In the genomic region with DNA sequence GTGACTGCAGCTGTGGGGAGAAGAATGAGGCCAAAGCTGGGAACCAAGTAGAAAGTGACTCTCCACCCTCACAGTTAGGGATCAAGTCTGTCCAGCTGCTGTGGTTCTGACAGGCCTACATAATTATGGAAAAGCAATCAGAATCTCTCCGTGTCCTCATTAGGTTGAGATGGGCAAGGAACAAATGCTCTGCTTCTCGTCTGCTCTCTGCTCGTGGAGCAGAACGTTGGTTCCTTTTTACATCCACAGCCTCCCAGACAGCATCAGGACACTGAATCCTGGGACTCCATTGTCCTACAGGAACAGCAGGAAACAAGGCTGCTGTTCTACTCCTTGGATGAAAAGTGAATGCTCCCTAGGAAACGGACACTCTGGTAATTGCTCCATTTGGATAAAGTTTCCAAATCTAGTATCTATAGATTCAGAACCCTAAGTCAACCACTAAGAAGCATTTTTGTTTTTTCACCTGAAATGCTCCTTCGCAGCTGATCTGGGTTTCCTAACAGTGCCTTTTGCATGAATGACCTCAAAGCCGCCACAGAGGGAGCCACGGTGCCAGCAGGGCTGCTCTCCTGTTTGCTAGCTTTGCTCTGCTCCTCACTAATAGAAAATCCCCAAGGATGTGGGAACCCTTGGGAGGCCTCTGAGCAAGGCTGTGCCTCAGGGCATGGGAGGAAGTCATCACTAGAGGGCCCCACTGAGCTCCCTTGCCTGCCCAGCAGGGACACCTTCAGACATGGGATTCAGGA, we compare ENCODE assay signal across 9 cellular contexts.
A peak's percentile ranks its signal among the peaks of the same experiment; 100 is the strongest.
DNase-seq lines count a peak whose midpoint lies in the region; ATAC-seq and TF ChIP-seq lines count a peak whose summit lies in the region.
"Had no signal": no experiment of that assay in that cellular context is flagged by ENCODE, and none has a peak within 500 bp of the region (broad histone marks: within the 10 kb centered on the region; RNA-seq: fewer than 3 reads in every experiment).

No MANE protein-coding gene starts in this region.

- DNase-seq in activated naive CD8-positive, alpha-beta T cell treated with anti-CD3 and anti-CD28 coated beads, Interleukin-2, amount 50 U/mL, for 24 hours: peak; percentile 29
- DNase-seq in activated naive CD8-positive, alpha-beta T cell treated with anti-CD3 and anti-CD28 coated beads for 36 hours: no peak
- peak; percentile 77 for DNase-seq in NCI-H1694 treated with DMSO at 0.1 percent for 48 hours (lab: John Stamatoyannopoulos, UW)
- peak; percentile 90 for DNase-seq in WTC11 (ENCODE audit: low spot score)
- peak; percentile 58 to 72 (median 62) for DNase-seq in heart left ventricle
- peak; percentile 32 to 68 for DNase-seq in psoas muscle
- DNase-seq in cerebellum (ENCODE audit: low spot score): no peak
- DNase-seq in cortex of kidney (lab: John Stamatoyannopoulos, UW): no peak

- H3K36me3 ChIP-seq in heart left ventricle (no peaks in the 10 kb centered on the region), psoas muscle (ENCODE audit: insufficient read depth in 1 of 2, low read depth in 1 of 2) (no peaks in the 10 kb centered on the region)

- H3K4me3 ChIP-seq in heart left ventricle: no peak overlapping the region
- no peak overlapping the region for H3K4me3 ChIP-seq in psoas muscle

- H3K36me3 Mint-ChIP-seq in activated naive CD8-positive, alpha-beta T cell treated with anti-CD3 and anti-CD28 coated beads, Interleukin-2, amount 50 U/mL, for 24 hours (ENCODE audit: low read depth): no peaks in the 10 kb centered on the region
- no peaks in the 10 kb centered on the region for H3K36me3 Mint-ChIP-seq in activated naive CD8-positive, alpha-beta T cell treated with anti-CD3 and anti-CD28 coated beads for 36 hours
- no peaks in the 10 kb centered on the region for H3K36me3 Mint-ChIP-seq in WTC11
- H3K36me3 Mint-ChIP-seq: activated naive CD4-positive, alpha-beta T cell treated with anti-CD3 and anti-CD28 coated beads, Interleukin-2, amount 50 U/mL, for 24 hours had no signal

- H3K27me3 ChIP-seq in heart left ventricle (no peaks in the 10 kb centered on the region), psoas muscle (ENCODE audit: insufficient read depth in 3 of 3, low read length in 2 of 3) (no peaks in the 10 kb centered on the region)

- no peak overlapping the region for H3K4me3 Mint-ChIP-seq in activated naive CD8-positive, alpha-beta T cell treated with anti-CD3 and anti-CD28 coated beads, Interleukin-2, amount 50 U/mL, for 24 hours
- no peak overlapping the region for H3K4me3 Mint-ChIP-seq in activated naive CD8-positive, alpha-beta T cell treated with anti-CD3 and anti-CD28 coated beads for 36 hours
- H3K4me3 Mint-ChIP-seq in WTC11: no peak overlapping the region
- H3K4me3 Mint-ChIP-seq: activated naive CD4-positive, alpha-beta T cell treated with anti-CD3 and anti-CD28 coated beads, Interleukin-2, amount 50 U/mL, for 24 hours had no signal

- peaks cover 6% of the 10 kb centered on the region for H3K4me1 Mint-ChIP-seq in activated naive CD8-positive, alpha-beta T cell treated with anti-CD3 and anti-CD28 coated beads, Interleukin-2, amount 50 U/mL, for 24 hours
- no peaks in the 10 kb centered on the region for H3K4me1 Mint-ChIP-seq in activated naive CD8-positive, alpha-beta T cell treated with anti-CD3 and anti-CD28 coated beads for 36 hours
- peaks cover 38% of the 10 kb centered on the region for H3K4me1 Mint-ChIP-seq in WTC11
- H3K4me1 Mint-ChIP-seq: activated naive CD4-positive, alpha-beta T cell treated with anti-CD3 and anti-CD28 coated beads, Interleukin-2, amount 50 U/mL, for 24 hours had no signal

- H3K27me3 Mint-ChIP-seq in activated naive CD8-positive, alpha-beta T cell treated with anti-CD3 and anti-CD28 coated beads, Interleukin-2, amount 50 U/mL, for 24 hours: no peaks in the 10 kb centered on the region
- H3K27me3 Mint-ChIP-seq in activated naive CD8-positive, alpha-beta T cell treated with anti-CD3 and anti-CD28 coated beads for 36 hours: no peaks in the 10 kb centered on the region
- no peaks in the 10 kb centered on the region for H3K27me3 Mint-ChIP-seq in WTC11 (ENCODE audit: low read depth)
- H3K27me3 Mint-ChIP-seq: activated naive CD4-positive, alpha-beta T cell treated with anti-CD3 and anti-CD28 coated beads, Interleukin-2, amount 50 U/mL, for 24 hours had no signal

- H3K27ac ChIP-seq in heart left ventricle (no peak overlapping the region), psoas muscle (no peak overlapping the region)

- intact Hi-C loops in heart left ventricle (cut with DNase I): loop anchor here in 6 of 10 donors (2.0 to 10.0 kb wide), 8 partner anchors 98 to 453 kb away; a partner anchor contains a TSS
- intact Hi-C loops in psoas muscle (cut with DNase I): loop anchor here (2.0 to 10.0 kb wide), 2 partner anchors 246 to 250 kb away; no protein-coding TSS in a partner anchor

- peaks cover 0 to 9% (median 0%) of the 10 kb centered on the region in 12 donors for H3K4me1 ChIP-seq in heart left ventricle
- no peaks in the 10 kb centered on the region for H3K4me1 ChIP-seq in psoas muscle

- H3K9me3 Mint-ChIP-seq in activated naive CD8-positive, alpha-beta T cell treated with anti-CD3 and anti-CD28 coated beads, Interleukin-2, amount 50 U/mL, for 24 hours: no peaks in the 10 kb centered on the region
- H3K9me3 Mint-ChIP-seq in activated naive CD8-positive, alpha-beta T cell treated with anti-CD3 and anti-CD28 coated beads for 36 hours: no peaks in the 10 kb centered on the region
- no peaks in the 10 kb centered on the region for H3K9me3 Mint-ChIP-seq in WTC11
- H3K9me3 Mint-ChIP-seq: activated naive CD4-positive, alpha-beta T cell treated with anti-CD3 and anti-CD28 coated beads, Interleukin-2, amount 50 U/mL, for 24 hours had no signal

- ATAC-seq in activated naive CD8-positive, alpha-beta T cell treated with anti-CD3 and anti-CD28 coated beads, Interleukin-2, amount 50 U/mL, for 24 hours: no peak
- ATAC-seq in WTC11 (peak; percentile 99), heart left ventricle (peak; percentile 80 to 96 (median 91)), psoas muscle (peak; percentile 86 to 91 (median 88))

- no peak overlapping the region for H3K27ac Mint-ChIP-seq in activated naive CD8-positive, alpha-beta T cell treated with anti-CD3 and anti-CD28 coated beads, Interleukin-2, amount 50 U/mL, for 24 hours
- H3K27ac Mint-ChIP-seq in activated naive CD8-positive, alpha-beta T cell treated with anti-CD3 and anti-CD28 coated beads for 36 hours: no peak overlapping the region
- no peak overlapping the region for H3K27ac Mint-ChIP-seq in WTC11
- H3K27ac Mint-ChIP-seq: activated naive CD4-positive, alpha-beta T cell treated with anti-CD3 and anti-CD28 coated beads, Interleukin-2, amount 50 U/mL, for 24 hours had no signal

- WGBS in heart left ventricle, 4 donors: 55 to 65% (median 62%) methylated on average over 8 of the region's 8 CpGs
- 67 to 71% (median 70%) methylated on average over 8 of the region's 8 CpGs for WGBS in psoas muscle, 3 donors

- CTCF ChIA-PET in WTC11 (lab: Charles Lee): interaction anchor here (0.5 to 3.5 kb wide), 100 partner anchors 8 to 1289 kb away, joined by 3 to 91 read pairs (median 4); a partner anchor contains a TSS

- TF ChIP-seq POLR2A in heart left ventricle (IDR thresholded peaks at IDR 0.05): no peak

- POLR2A ChIA-PET in WTC11 (lab: Charles Lee): interaction anchor here (0.5 to 1.3 kb wide), 4 partner anchors 76 to 250 kb away, joined by 3 to 4 read pairs (median 3); no protein-coding TSS in a partner anchor

- H3K9me3 ChIP-seq in heart left ventricle (no peaks in the 10 kb centered on the region), psoas muscle (no peaks in the 10 kb centered on the region)

- TF ChIP-seq CTCF in WTC11 (IDR thresholded peaks at IDR 0.05) (peak; percentile 71), heart left ventricle (IDR thresholded peaks at IDR 0.05) (peak; percentile 57 to 80 (median 72)), psoas muscle (IDR thresholded peaks at IDR 0.05) (peak; percentile 70)

TF ChIP-seq in WTC11, 78 proteins besides CTCF, POLR2A, EP300 and RAD21:
- TF ChIP-seq GABPB1 (CRISPR knock-in tag; IDR thresholded peaks at IDR 0.05) (0 out of 2 replicates have a peak, but pooled peaks have one; percentile 39), KAT7 (CRISPR knock-in tag; IDR thresholded peaks at IDR 0.05; ENCODE audit: borderline replicate concordance) (no peak), CREM (CRISPR knock-in tag; IDR thresholded peaks at IDR 0.05) (0 out of 2 replicates have a peak, but pooled peaks have one; percentile 31)
- TF ChIP-seq, protein P1, sequence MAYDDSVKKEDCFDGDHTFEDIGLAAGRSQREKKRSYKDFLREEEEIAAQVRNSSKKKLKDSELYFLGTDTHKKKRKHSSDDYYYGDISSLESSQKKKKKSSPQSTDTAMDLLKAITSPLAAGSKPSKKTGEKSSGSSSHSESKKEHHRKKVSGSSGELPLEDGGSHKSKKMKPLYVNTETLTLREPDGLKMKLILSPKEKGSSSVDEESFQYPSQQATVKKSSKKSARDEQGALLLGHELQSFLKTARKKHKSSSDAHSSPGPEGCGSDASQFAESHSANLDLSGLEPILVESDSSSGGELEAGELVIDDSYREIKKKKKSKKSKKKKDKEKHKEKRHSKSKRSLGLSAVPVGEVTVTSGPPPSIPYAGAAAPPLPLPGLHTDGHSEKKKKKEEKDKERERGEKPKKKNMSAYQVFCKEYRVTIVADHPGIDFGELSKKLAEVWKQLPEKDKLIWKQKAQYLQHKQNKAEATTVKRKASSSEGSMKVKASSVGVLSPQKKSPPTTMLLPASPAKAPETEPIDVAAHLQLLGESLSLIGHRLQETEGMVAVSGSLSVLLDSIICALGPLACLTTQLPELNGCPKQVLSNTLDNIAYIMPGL (CRISPR knock-in tag; IDR thresholded peaks at IDR 0.05): peak; percentile 66; the same call in 1 of the 2 replicates

Comparison
In these comparisons a context has a peak if more than half of its experiments do, and no peak if none do; other contexts are left out.
1. DNase-seq: peak in activated naive CD8-positive, alpha-beta T cell treated with anti-CD3 and anti-CD28 coated beads, Interleukin-2, amount 50 U/mL, for 24 hours (single experiment), NCI-H1694 treated with DMSO at 0.1 percent for 48 hours (single experiment), WTC11 (single experiment), heart left ventricle (5 of 5) and psoas muscle (2 of 2); none in activated naive CD8-positive, alpha-beta T cell treated with anti-CD3 and anti-CD28 coated beads for 36 hours (single experiment), cerebellum (single experiment) and cortex of kidney (single experiment).
2. Peak in every context shown above with its lines, with median percentiles within 50 percentile points of each other: CTCF ChIP-seq.